22 cellular contexts compared by ENCODE assay signal in genomic region chr2:172551266-172551665, GRCh38. TPM values are rescaled to one million over a fixed set of nuclear protein-coding genes. Genes with fewer than 3 reads are reported as not detected.
DNase-seq lines count a peak whose midpoint lies in the region; ATAC-seq, FAIRE-seq and TF ChIP-seq lines count a peak whose summit lies in the region.
"Had no signal": no experiment of that assay in that cellular context is flagged by ENCODE, and none has a peak within 500 bp of the region (broad histone marks: within the 10 kb centered on the region; RNA-seq: fewer than 3 reads in every experiment).

No MANE protein-coding gene starts in this region.

- TF ChIP-seq CTCF in Panc1 (IDR thresholded peaks at IDR 0.05): no peak
- TF ChIP-seq CTCF in fibroblast of pulmonary artery (IDR thresholded peaks at IDR 0.05; ENCODE audit: low read length, missing control alignments): no peak
- TF ChIP-seq CTCF in neural progenitor cell (IDR thresholded peaks at IDR 0.05): no peak
- no peak for TF ChIP-seq CTCF in D721Med (IDR thresholded peaks at IDR 0.05; ENCODE audit: insufficient read depth, missing control alignments)

- H3K4me1 ChIP-seq in Panc1 (ENCODE audit: control insufficient read depth, insufficient read depth, low read length) (peaks cover 10% of the 10 kb centered on the region), neural progenitor cell (peaks cover 20% of the 10 kb centered on the region)
- H3K4me1 ChIP-seq: prostate gland had no signal

- ATAC-seq in Panc1 (no peak), HG03095 (IDR thresholded peaks at IDR 0.05; ENCODE audit: unreplicated experiment) (no peak)
- ATAC-seq: natural killer cell had no signal

- no peaks in the 10 kb centered on the region for H3K36me3 ChIP-seq in Panc1 (ENCODE audit: control insufficient read depth, insufficient read depth, low read length)
- H3K36me3 ChIP-seq in neural progenitor cell: no peaks in the 10 kb centered on the region
- H3K36me3 ChIP-seq: prostate gland, stomach, upper lobe of left lung had no signal

- H3K27me3 Mint-ChIP-seq in neural progenitor cell (ENCODE audit: insufficient read depth, low read depth): peaks cover 3% of the 10 kb centered on the region
- H3K27me3 Mint-ChIP-seq: activated naive CD8-positive, alpha-beta T cell; CD8-positive, alpha-beta memory T cell had no signal

- in situ Hi-C loops in Panc1 (cut with HindIII; ENCODE audit: low pct_unique_long_range_greater_than_20kb, low sequenced_read_pairs): no loop called here

- H3F3A ChIP-seq in neural progenitor cell (ENCODE audit: low read depth): peaks cover 10% of the 10 kb centered on the region

- H3K27ac Mint-ChIP-seq in neural progenitor cell: no peak overlapping the region
- H3K27ac Mint-ChIP-seq: activated naive CD8-positive, alpha-beta T cell; natural killer cell had no signal

- peaks cover 9% of the 10 kb centered on the region for H3K9me3 Mint-ChIP-seq in neural progenitor cell
- H3K9me3 Mint-ChIP-seq: CD8-positive, alpha-beta memory T cell; natural killer cell had no signal

- peak overlapping the region; percentile 92 for H2AFZ ChIP-seq in neural progenitor cell (replicated peaks)

- DNase-seq in HT-29 (ENCODE audit: low spot score): peak; percentile 30
- no peak for DNase-seq in Panc1 (ENCODE audit: low read depth, low spot score)
- DNase-seq in fibroblast of pulmonary artery (ENCODE audit: low read depth): peak; percentile 53
- peak; percentile 22 for DNase-seq in neural progenitor cell (ENCODE audit: low spot score)
- no peak for DNase-seq in NAMALWA (ENCODE audit: low spot score)
- no peak for DNase-seq in D721Med (ENCODE audit: insufficient read length, low spot score)
- no peak for DNase-seq in activated naive CD4-positive, alpha-beta T cell treated with Interleukin-2 at 50 U/mL for 16 hours
- DNase-seq: activated CD4-positive, CD25-positive, alpha-beta regulatory T cell treated with anti-CD3 and anti-CD28 coated beads, Interleukin-2, amount 50 U/mL, for 72 hours; CD8-positive, alpha-beta memory T cell; erythroblast; natural killer cell; NCI-H1694; NCI-H82; SK-N-SH; stimulated activated CD4-positive, alpha-beta T cell treated with anti-CD3 and anti-CD28 coated beads, Interleukin-2, amount 100 ng/mL, for 48 hours; stomach; T1000; upper lobe of left lung had no signal

- CTCF ChIA-PET in Panc1 (lab: Charles Lee): no interaction called here

- H3K27me3 ChIP-seq in Panc1 (ENCODE audit: control insufficient read depth, insufficient read depth, low read length): no peaks in the 10 kb centered on the region
- H3K27me3 ChIP-seq in neural progenitor cell: peaks cover 17% of the 10 kb centered on the region
- H3K27me3 ChIP-seq: stomach, upper lobe of left lung had no signal

- intact Hi-C loops in Panc1 (cut with micrococcal nuclease; ENCODE audit: unreplicated experiment): no loop called here

- H3K27ac ChIP-seq in Panc1 (ENCODE audit: low read length) (peak overlapping the region; percentile 34; the same call in 1 of the 2 replicates), neural progenitor cell (no peak overlapping the region)
- H3K27ac ChIP-seq: prostate gland, stomach, upper lobe of left lung had no signal

- peaks cover 2% of the 10 kb centered on the region for H3K36me3 Mint-ChIP-seq in neural progenitor cell
- H3K36me3 Mint-ChIP-seq: natural killer cell had no signal

- H3K4me3 ChIP-seq in Panc1 (ENCODE audit: low read depth in 2 of 2, low read length in 2 of 2) (no peak overlapping the region), fibroblast of pulmonary artery (replicated peaks; ENCODE audit: low read depth, low read length) (no peak overlapping the region), neural progenitor cell (no peak overlapping the region)
- H3K4me3 ChIP-seq: prostate gland, stomach, upper lobe of left lung had no signal

- H3K79me2 ChIP-seq in neural progenitor cell (ENCODE audit: low read depth): no peaks in the 10 kb centered on the region

- H3K4me3 Mint-ChIP-seq in neural progenitor cell: no peak overlapping the region
- H3K4me3 Mint-ChIP-seq: CD8-positive, alpha-beta memory T cell; natural killer cell had no signal

- POLR2A ChIA-PET in Panc1 (lab: Charles Lee): no interaction called here

- H3K9ac ChIP-seq in neural progenitor cell: no peak overlapping the region
- H3K9ac ChIP-seq: SK-N-SH had no signal

- H3K9me3 ChIP-seq in Panc1 (ENCODE audit: control insufficient read depth, insufficient read depth, low read depth, low read length) (no peaks in the 10 kb centered on the region; the same call in 1 of the 2 replicates), neural progenitor cell (ENCODE audit: low read depth) (no peaks in the 10 kb centered on the region)
- H3K9me3 ChIP-seq: prostate gland, stomach, upper lobe of left lung had no signal

- FAIRE-seq in D721Med (lab: Jason Lieb, UNC): no peak
- FAIRE-seq: keratinocyte had no signal

- no TSS peak for BruUV-seq in Panc1 (replicated peaks; lab: Mats Ljungman, UMichigan)

- peak overlapping the region; percentile 44 for H3K4me2 ChIP-seq in neural progenitor cell
- H3K4me2 ChIP-seq: SK-N-SH had no signal

- peaks cover 14% of the 10 kb centered on the region for H3K4me1 Mint-ChIP-seq in neural progenitor cell

- no peaks in the 10 kb centered on the region for H4K20me1 ChIP-seq in neural progenitor cell (ENCODE audit: low read depth)

RNA-seq across cellular contexts. Expression of gene PDK1, which starts 4.6 kb away (rescaled TPM):
- 9.7 and 20.7 TPM in 2 replicates for total RNA-seq in HT-29 (2014; rRNA removed; shearing (Covaris generic))
- total RNA-seq in Panc1 (2021; ENCODE audit: unreplicated experiment) (11.7 TPM), neural progenitor cell (ENCODE audit: low replicate concordance) (65.2 and 66.5 TPM in 2 replicates)
- 6.6 TPM for polyA plus RNA-seq in Panc1 (2012; ENCODE audit: insufficient read length)

Comparison
In these comparisons a context has a peak if more than half of its experiments do, and no peak if none do; other contexts are left out.
1. DNase-seq: peak in HT-29 (single experiment), fibroblast of pulmonary artery (single experiment) and neural progenitor cell (single experiment); none in Panc1 (single experiment), NAMALWA (single experiment), D721Med (single experiment) and activated naive CD4-positive, alpha-beta T cell treated with Interleukin-2 at 50 U/mL for 16 hours (single experiment).